21 cellular contexts compared by ENCODE assay signal in the genomic region with DNA sequence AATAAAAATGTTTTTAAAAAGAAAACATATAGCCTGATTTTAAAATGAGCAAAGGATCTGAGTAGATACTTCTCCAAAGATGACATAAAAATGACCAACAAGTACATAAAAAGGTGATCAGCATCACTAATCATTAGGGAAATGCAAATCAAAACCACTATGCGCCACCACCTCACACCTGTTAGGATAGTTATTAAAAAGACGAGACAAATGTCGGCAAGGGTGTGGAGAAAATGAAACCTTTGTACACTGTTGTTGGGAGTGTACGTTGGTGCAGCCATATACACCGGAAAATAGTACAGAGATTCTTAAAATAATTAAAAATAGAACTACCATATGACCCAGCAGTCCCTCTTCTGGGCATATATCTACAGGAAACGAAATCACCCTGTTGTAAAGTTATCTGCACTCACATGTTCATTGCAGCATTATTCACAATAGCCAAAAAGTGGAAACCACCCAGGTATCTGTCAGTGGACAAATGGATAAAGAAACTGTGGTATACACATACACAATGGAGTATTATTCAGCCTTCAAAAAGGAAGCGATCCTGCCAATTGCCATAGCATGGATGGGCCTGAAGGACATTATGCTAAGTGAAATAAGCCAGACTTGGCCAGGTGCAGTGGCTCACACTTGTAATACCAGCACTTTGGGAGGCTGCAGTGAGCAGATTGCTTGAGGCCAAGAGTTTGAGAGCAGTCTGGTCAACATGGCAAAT.
DNase-seq lines count a peak whose midpoint lies in the region; ATAC-seq, FAIRE-seq and TF ChIP-seq lines count a peak whose summit lies in the region.
"Had no signal": no experiment of that assay in that cellular context is flagged by ENCODE, and none has a peak within 500 bp of the region (broad histone marks: within the 10 kb centered on the region; RNA-seq: fewer than 3 reads in every experiment).

No MANE protein-coding gene starts in this region.

- H3K9me3 ChIP-seq in HEK293 (ENCODE audit: control insufficient read depth, insufficient read depth, low read depth, low read length) (no peaks in the 10 kb centered on the region), WERI-Rb-1 (ENCODE audit: severe bottlenecking) (peaks cover 24% of the 10 kb centered on the region)

- H3K27ac ChIP-seq in HEK293 (ENCODE audit: extremely low read depth, low read depth, low read length) (no peak overlapping the region), WERI-Rb-1 (peak overlapping the region; percentile 19)
- H3K27ac ChIP-seq: GM23248 had no signal

- CTCF ChIA-PET in HEK293 (lab: Yijun Ruan, JAX), result no interaction called here

- H3K27me3 ChIP-seq in WERI-Rb-1 (ENCODE audit: insufficient read depth, low read depth, severe bottlenecking), result no peaks in the 10 kb centered on the region

- FAIRE-seq in D721Med (lab: Jason Lieb, UNC), result peak; percentile 80
- FAIRE-seq: G401.6, GM12891, GM19239, H1 had no signal

- no peak for TF ChIP-seq CTCF in D721Med (IDR thresholded peaks at IDR 0.05; ENCODE audit: insufficient read depth, missing control alignments)
- no peak for TF ChIP-seq CTCF in GM12864 (IDR thresholded peaks at IDR 0.05; ENCODE audit: low read depth, low read length, missing control alignments)
- no peak for TF ChIP-seq CTCF in HEK293 (tag by site-specific recombination; IDR thresholded peaks at IDR 0.05)
- TF ChIP-seq CTCF in WERI-Rb-1 (IDR thresholded peaks at IDR 0.05; ENCODE audit: low read depth, low read length), result no peak

- ATAC-seq in HG03280 (IDR thresholded peaks at IDR 0.05; ENCODE audit: unreplicated experiment), result no peak
- no peak for ATAC-seq in GM18502 (IDR thresholded peaks at IDR 0.05; ENCODE audit: poor library complexity, unreplicated experiment)

- no peak for DNase-seq in D721Med (ENCODE audit: insufficient read length, low spot score)
- DNase-seq in GM12864 (ENCODE audit: low read depth), result peak; percentile 7
- peak; percentile 85 for DNase-seq in WERI-Rb-1
- DNase-seq in central memory CD4-positive, alpha-beta T cell, result no peak
- DNase-seq in HPDE6-E6E7 (ENCODE audit: extremely low spot score), result no peak
- DNase-seq: C1 segment of cervical spinal cord; Calu3; CD4-positive, alpha-beta memory T cell; COR-L47; DMS153; DND-41; GM23248; H7; HCEC 1CT had no signal

- no peak overlapping the region for H3K4me3 ChIP-seq in GM12864 (ENCODE audit: low read depth, low read length)
- H3K4me3 ChIP-seq in HEK293 (ENCODE audit: low read depth, low read length), result no peak overlapping the region
- no peak overlapping the region for H3K4me3 ChIP-seq in WERI-Rb-1 (ENCODE audit: low read depth, low read length)
- H3K4me3 ChIP-seq: GM23248 had no signal

- H3K36me3 ChIP-seq in HEK293 (ENCODE audit: control insufficient read depth in 2 of 2, insufficient read depth in 1 of 2, low read length in 2 of 2) (peaks cover 0 to 5% of the 10 kb centered on the region in 2 experiments; a peak in 2 of 3 replicates), WERI-Rb-1 (peaks cover 6% of the 10 kb centered on the region)

- H3K4me1 ChIP-seq in HEK293 (ENCODE audit: control insufficient read depth, insufficient read depth, low read length), result no peaks in the 10 kb centered on the region

- POLR2A ChIA-PET in HEK293 (lab: Yijun Ruan, JAX), result no interaction called here

TF ChIP-seq in HEK293, 187 proteins besides CTCF, POLR2A, EP300 and RAD21:
- TF ChIP-seq ZNF146 (tag by site-specific recombination; IDR thresholded peaks at IDR 0.05) (peak; percentile 72), ZNF221 (tag by site-specific recombination; IDR thresholded peaks at IDR 0.05; ENCODE audit: borderline replicate concordance) (no peak)
TF ChIP-seq in HEK293: peak in this region for 1.

Comparison
In these comparisons a context has a peak if more than half of its experiments do, and no peak if none do; other contexts are left out.
1. DNase-seq: peak in GM12864 (single experiment) and WERI-Rb-1 (single experiment); none in D721Med (single experiment), central memory CD4-positive, alpha-beta T cell (single experiment) and HPDE6-E6E7 (single experiment).